In genomic region chr13:99439048-99439447, GRCh38 we compare ENCODE assay signal across 15 cellular contexts.
"Had no signal": no experiment of that assay in that cellular context is flagged by ENCODE, and none has a peak within 500 bp of the region (broad histone marks: within the 10 kb centered on the region; RNA-seq: fewer than 3 reads in every experiment).

No MANE protein-coding gene starts in this region.

- H3K27me3 ChIP-seq: ovary, uterus had no signal

- H3K27ac ChIP-seq: brain microvascular endothelial cell, foreskin keratinocyte, ovary, uterus had no signal

- H3K9me3 ChIP-seq: ovary, uterus had no signal

- ATAC-seq: foreskin keratinocyte had no signal

- H3K4me1 ChIP-seq: foreskin keratinocyte, uterus had no signal

- H3K4me3 ChIP-seq: ovary, uterus had no signal

- DNase-seq: activated CD4-positive, alpha-beta T cell treated with anti-CD3 and anti-CD28 coated beads, Interleukin-2, amount 10 ng/mL, durations not matched to agents 24 days and 14 days; activated CD4-positive, CD25-positive, alpha-beta regulatory T cell; activated naive CD4-positive, alpha-beta T cell; activated naive CD8-positive, alpha-beta T cell treated with anti-CD3 and anti-CD28 coated beads, Interleukin-2, amount 10 ng/mL, durations not matched to agents 7 days and 5 days; activated T-cell treated with anti-CD3 and anti-CD28 coated beads for 4 hours; anterior cingulate cortex; brain microvascular endothelial cell; cerebellar nuclear complex; effector memory CD4-positive, alpha-beta T cell; foreskin keratinocyte; glutamatergic neuron; kidney glomerular epithelial cell; ovary; stimulated activated CD4-positive, alpha-beta T cell treated with anti-CD3 and anti-CD28 coated beads, Interleukin-1b, Interleukin-23, amount 100 ng/mL, for 48 hours; uterus had no signal

- H3K36me3 ChIP-seq: brain microvascular endothelial cell, ovary, uterus had no signal
